ENCODE assay signal across 16 cellular contexts in genomic region chr9:132357764-132358163, GRCh38. TPM values are rescaled to one million over a fixed set of nuclear protein-coding genes. Genes with fewer than 3 reads are reported as not detected.
DNase-seq lines count a peak whose midpoint lies in the region; ATAC-seq and TF ChIP-seq lines count a peak whose summit lies in the region.
"Had no signal": no experiment of that assay in that cellular context is flagged by ENCODE, and none has a peak within 500 bp of the region (broad histone marks: within the 10 kb centered on the region; RNA-seq: fewer than 3 reads in every experiment).

No MANE protein-coding gene starts in this region.

- H3K4me1 Mint-ChIP-seq in natural killer cell treated with Interleukin-12 subunit alpha and Interleukin-12 subunit beta and Interleukin-15 and Interleukin-18, amount 100 ng/mL, for 72 hours (ENCODE audit: low read depth in 2 of 2), result peaks cover 13 to 18% of the 10 kb centered on the region in 2 donors
- H3K4me1 Mint-ChIP-seq in activated T-helper 1 cell treated with anti-CD3 and anti-CD28 coated beads, Interleukin-12 subunit alpha, Interleukin-12 subunit beta, Interleukin-2, Interleukin-4 antibody, amounts not matched to agents 30 ng/mL and 10 ng/mL and 1 ng/mL, durations not matched to agents 14 hours and 24 hours and 36 hours (ENCODE audit: low read depth), result peaks cover 22% of the 10 kb centered on the region

- H3K9me3 Mint-ChIP-seq in natural killer cell treated with Interleukin-12 subunit alpha and Interleukin-12 subunit beta and Interleukin-15 and Interleukin-18, amount 100 ng/mL, for 72 hours, result no peaks in the 10 kb centered on the region
- no peaks in the 10 kb centered on the region for H3K9me3 Mint-ChIP-seq in activated T-helper 1 cell treated with anti-CD3 and anti-CD28 coated beads, Interleukin-12 subunit alpha, Interleukin-12 subunit beta, Interleukin-2, Interleukin-4 antibody, amounts not matched to agents 30 ng/mL and 10 ng/mL and 1 ng/mL, durations not matched to agents 14 hours and 24 hours and 36 hours
- H3K9me3 Mint-ChIP-seq: CD4-positive, alpha-beta T cell; CD8-positive, alpha-beta T cell had no signal

- no peaks in the 10 kb centered on the region for H3K27me3 Mint-ChIP-seq in natural killer cell treated with Interleukin-12 subunit alpha and Interleukin-12 subunit beta and Interleukin-15 and Interleukin-18, amount 100 ng/mL, for 72 hours
- peaks cover 3% of the 10 kb centered on the region for H3K27me3 Mint-ChIP-seq in activated T-helper 1 cell treated with anti-CD3 and anti-CD28 coated beads, Interleukin-12 subunit alpha, Interleukin-12 subunit beta, Interleukin-2, Interleukin-4 antibody, amounts not matched to agents 30 ng/mL and 10 ng/mL and 1 ng/mL, durations not matched to agents 14 hours and 24 hours and 36 hours (ENCODE audit: insufficient read depth)
- H3K27me3 Mint-ChIP-seq: B cell; CD4-positive, alpha-beta T cell had no signal

- no peaks in the 10 kb centered on the region for H3K27me3 ChIP-seq in BLaER1

- H3K4me3 Mint-ChIP-seq in natural killer cell treated with Interleukin-12 subunit alpha and Interleukin-12 subunit beta and Interleukin-15 and Interleukin-18, amount 100 ng/mL, for 72 hours, result no peak overlapping the region
- no peak overlapping the region for H3K4me3 Mint-ChIP-seq in activated T-helper 1 cell treated with anti-CD3 and anti-CD28 coated beads, Interleukin-12 subunit alpha, Interleukin-12 subunit beta, Interleukin-2, Interleukin-4 antibody, amounts not matched to agents 30 ng/mL and 10 ng/mL and 1 ng/mL, durations not matched to agents 14 hours and 24 hours and 36 hours
- H3K4me3 Mint-ChIP-seq: B cell; CD8-positive, alpha-beta T cell had no signal

- H3K36me3 ChIP-seq in BLaER1, result peaks cover 7% of the 10 kb centered on the region
- H3K36me3 ChIP-seq in HEK293 (ENCODE audit: control insufficient read depth in 2 of 2, insufficient read depth in 1 of 2, low read length in 2 of 2), result peaks cover 0 to 12% of the 10 kb centered on the region in 2 experiments; a peak in 1 of 3 replicates

- TF ChIP-seq CTCF in HEK293 (tag by site-specific recombination; IDR thresholded peaks at IDR 0.05), result no peak

- peaks cover 10% of the 10 kb centered on the region for H3K36me3 Mint-ChIP-seq in natural killer cell treated with Interleukin-12 subunit alpha and Interleukin-12 subunit beta and Interleukin-15 and Interleukin-18, amount 100 ng/mL, for 72 hours
- peaks cover 12% of the 10 kb centered on the region for H3K36me3 Mint-ChIP-seq in activated T-helper 1 cell treated with anti-CD3 and anti-CD28 coated beads, Interleukin-12 subunit alpha, Interleukin-12 subunit beta, Interleukin-2, Interleukin-4 antibody, amounts not matched to agents 30 ng/mL and 10 ng/mL and 1 ng/mL, durations not matched to agents 14 hours and 24 hours and 36 hours (ENCODE audit: low read depth)

- POLR2A ChIA-PET in HEK293 (lab: Yijun Ruan, JAX), result no interaction called here

- no peak overlapping the region for H3K27ac Mint-ChIP-seq in natural killer cell treated with Interleukin-12 subunit alpha and Interleukin-12 subunit beta and Interleukin-15 and Interleukin-18, amount 100 ng/mL, for 72 hours
- H3K27ac Mint-ChIP-seq in activated T-helper 1 cell treated with anti-CD3 and anti-CD28 coated beads, Interleukin-12 subunit alpha, Interleukin-12 subunit beta, Interleukin-2, Interleukin-4 antibody, amounts not matched to agents 30 ng/mL and 10 ng/mL and 1 ng/mL, durations not matched to agents 14 hours and 24 hours and 36 hours, result no peak overlapping the region
- H3K27ac Mint-ChIP-seq: CD8-positive, alpha-beta T cell had no signal

- intact Hi-C loops in activated T-helper 1 cell treated with anti-CD3 and anti-CD28 coated beads, Interleukin-12 subunit alpha, Interleukin-12 subunit beta, Interleukin-2, Interleukin-4 antibody, amounts not matched to agents 30 ng/mL and 10 ng/mL and 1 ng/mL, durations not matched to agents 14 hours and 24 hours and 36 hours (cut with micrococcal nuclease), result loop anchor here (10.0 kb wide), 4 partner anchors 353 to 1017 kb away; partner anchors contain the start of genes MED22, PRRC2B, RPL7A and STKLD1

- H3K27ac ChIP-seq in BLaER1, result no peak overlapping the region
- H3K27ac ChIP-seq in HEK293 (ENCODE audit: extremely low read depth, low read depth, low read length), result no peak overlapping the region
- H3K27ac ChIP-seq in epithelial cell of prostate, result peak overlapping the region; percentile 52
- H3K27ac ChIP-seq: C4-2B had no signal

- H3K4me2 ChIP-seq in BLaER1, result peak overlapping the region; percentile 48; the same call in 1 of the 2 replicates

- CTCF ChIA-PET in HEK293 (lab: Yijun Ruan, JAX), result no interaction called here

- no peak overlapping the region for H3K9ac ChIP-seq in BLaER1

- no peak for ATAC-seq in natural killer cell treated with Interleukin-12 subunit alpha and Interleukin-12 subunit beta and Interleukin-15 and Interleukin-18, amount 100 ng/mL, for 72 hours
- ATAC-seq in activated CD4-positive, CD25-positive, alpha-beta regulatory T cell treated with anti-CD3 and anti-CD28 coated beads, Interleukin-2, amount 50 U/mL, for 24 hours, result no peak
- ATAC-seq: CD8-positive, alpha-beta T cell had no signal

- peaks cover 13% of the 10 kb centered on the region; the same call in 1 of the 2 replicates for H4K20me1 ChIP-seq in BLaER1

- H3K4me3 ChIP-seq in BLaER1, result no peak overlapping the region
- H3K4me3 ChIP-seq in HEK293 (ENCODE audit: low read depth, low read length), result no peak overlapping the region

- peaks cover 49% of the 10 kb centered on the region for H3K4me1 ChIP-seq in BLaER1
- no peaks in the 10 kb centered on the region for H3K4me1 ChIP-seq in HEK293 (ENCODE audit: control insufficient read depth, insufficient read depth, low read length)
- H3K4me1 ChIP-seq: Caco-2 had no signal

- H3K9me3 ChIP-seq in BLaER1 (no peaks in the 10 kb centered on the region), HEK293 (ENCODE audit: control insufficient read depth, insufficient read depth, low read depth, low read length) (no peaks in the 10 kb centered on the region)
- H3K9me3 ChIP-seq: Caco-2 had no signal

- no peak for DNase-seq in epithelial cell of prostate (ENCODE audit: low read depth, low spot score)
- DNase-seq in natural killer cell treated with Interleukin-12 subunit alpha and Interleukin-12 subunit beta and Interleukin-15 and Interleukin-18, amount 100 ng/mL, for 72 hours (ENCODE audit: low spot score), result no peak
- DNase-seq in activated T-helper 1 cell treated with anti-CD3 and anti-CD28 coated beads, Interleukin-12 subunit alpha, Interleukin-12 subunit beta, Interleukin-2, Interleukin-4 antibody, amounts not matched to agents 30 ng/mL and 10 ng/mL and 1 ng/mL, durations not matched to agents 14 hours and 24 hours and 36 hours (ENCODE audit: low spot score), result no peak
- DNase-seq: 8988T; AML-193; Calu3; CD4-positive, alpha-beta T cell; CD8-positive, alpha-beta T cell; DMS79 treated with DMSO at 0.1 percent for 48 hours; GF-D8 had no signal

TF ChIP-seq in HEK293, 187 proteins besides CTCF, POLR2A, EP300 and RAD21 (continues in another document):
- TF ChIP-seq ZNF629 (tag by site-specific recombination; IDR thresholded peaks at IDR 0.05) (peak; percentile 70), ZNF354C (tag by site-specific recombination; IDR thresholded peaks at IDR 0.05; ENCODE audit: borderline replicate concordance, low read depth) (peak; percentile 91; the same call in 1 of the 2 replicates), ZNF394 (tag by site-specific recombination; IDR thresholded peaks at IDR 0.05; ENCODE audit: borderline replicate concordance) (peak; percentile 99), ZFP3 (tag by site-specific recombination; IDR thresholded peaks at IDR 0.05; ENCODE audit: low read depth) (peak; percentile 44; the same call in 1 of the 2 replicates), ZNF664 (tag by site-specific recombination; IDR thresholded peaks at IDR 0.05) (peak; percentile 93), ZNF404 (tag by site-specific recombination; IDR thresholded peaks at IDR 0.05) (peak; percentile 78; the same call in 1 of the 2 replicates), AEBP2 (tag by site-specific recombination; IDR thresholded peaks at IDR 0.05; ENCODE audit: borderline replicate concordance) (peak; percentile 96)

RNA-seq across cellular contexts. Expression of gene SETX, which starts 3.0 kb away (rescaled TPM):
- total RNA-seq in natural killer cell treated with Interleukin-12 subunit alpha and Interleukin-12 subunit beta and Interleukin-15 and Interleukin-18, amount 100 ng/mL, for 72 hours, result 10 to 100 TPM; 66.1 to 67.4 TPM
- total RNA-seq in activated T-helper 1 cell treated with anti-CD3 and anti-CD28 coated beads, Interleukin-12 subunit alpha, Interleukin-12 subunit beta, Interleukin-2, Interleukin-4 antibody, amounts not matched to agents 30 ng/mL and 10 ng/mL and 1 ng/mL, durations not matched to agents 14 hours and 24 hours and 36 hours, result 47.4 and 49.6 TPM in 2 replicates

RNA-seq across cellular contexts. Expression of gene TTF1, which starts 48.9 kb away (rescaled TPM):
- total RNA-seq in natural killer cell treated with Interleukin-12 subunit alpha and Interleukin-12 subunit beta and Interleukin-15 and Interleukin-18, amount 100 ng/mL, for 72 hours, result 10 to 100 TPM; 17.1 to 29.2 TPM
- total RNA-seq in activated T-helper 1 cell treated with anti-CD3 and anti-CD28 coated beads, Interleukin-12 subunit alpha, Interleukin-12 subunit beta, Interleukin-2, Interleukin-4 antibody, amounts not matched to agents 30 ng/mL and 10 ng/mL and 1 ng/mL, durations not matched to agents 14 hours and 24 hours and 36 hours, result 33.1 and 33.3 TPM in 2 replicates

RNA-seq across cellular contexts. Expression of gene CFAP77, which starts 52.2 kb away (rescaled TPM):
- total RNA-seq in natural killer cell treated with Interleukin-12 subunit alpha and Interleukin-12 subunit beta and Interleukin-15 and Interleukin-18, amount 100 ng/mL, for 72 hours, result not detected
- total RNA-seq in activated T-helper 1 cell treated with anti-CD3 and anti-CD28 coated beads, Interleukin-12 subunit alpha, Interleukin-12 subunit beta, Interleukin-2, Interleukin-4 antibody, amounts not matched to agents 30 ng/mL and 10 ng/mL and 1 ng/mL, durations not matched to agents 14 hours and 24 hours and 36 hours, result not detected in 2 replicates
- total RNA-seq: B cell; Caco-2; Calu3; CD4-positive, alpha-beta T cell; CD8-positive, alpha-beta T cell had no signal
